In the genomic region with DNA sequence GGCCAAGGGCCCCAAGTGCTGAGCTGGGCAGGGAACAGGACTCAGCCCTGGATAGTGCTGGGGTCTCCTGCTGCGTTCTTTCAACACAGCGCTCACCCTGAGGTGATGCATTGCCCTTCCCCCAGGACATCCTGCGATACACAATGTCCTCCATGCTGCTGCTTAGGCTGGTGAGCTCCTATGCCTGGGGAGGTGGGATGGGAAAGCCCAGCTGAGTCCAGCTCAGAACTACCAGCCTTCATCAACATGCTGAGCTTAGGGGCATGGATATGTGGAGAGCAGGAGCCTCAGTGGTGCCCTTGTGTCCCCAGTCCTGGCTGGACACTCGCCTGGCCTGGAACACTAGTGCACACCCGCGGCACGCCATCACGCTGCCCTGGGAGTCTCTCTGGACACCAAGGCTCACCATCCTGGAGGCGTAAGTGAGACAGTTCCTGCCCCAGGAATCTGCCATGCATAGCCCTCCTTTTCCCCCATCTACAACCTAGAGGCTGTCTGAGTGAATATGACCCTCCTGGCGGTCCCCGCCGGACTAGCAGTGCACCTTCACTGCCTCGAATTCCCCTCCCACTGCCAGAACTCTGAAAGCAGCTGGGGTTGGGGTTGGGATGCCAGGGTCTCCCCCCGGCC, we compare ENCODE assay signal across 10 cellular contexts. TPM values are rescaled to one million over a fixed set of nuclear protein-coding genes. Genes with fewer than 3 reads are reported as not detected.
DNase-seq lines count a peak whose midpoint lies in the region; ATAC-seq and TF ChIP-seq lines count a peak whose summit lies in the region.
"Had no signal": no experiment of that assay in that cellular context is flagged by ENCODE, and none has a peak within 500 bp of the region (broad histone marks: within the 10 kb centered on the region; RNA-seq: fewer than 3 reads in every experiment).

No MANE protein-coding gene starts in this region.

- DNase-seq in NCI-H1417 (lab: John Stamatoyannopoulos, UW) (peak in 2 of 3 experiments; percentile 51 to 67), NCI-H1417 treated with DMSO at 0.1 percent for 48 hours (lab: John Stamatoyannopoulos, UW) (no peak), GM23338 (ENCODE audit: low spot score) (peak; percentile 60), WERI-Rb-1 (peak; percentile 55), mesendoderm (peak; percentile 56), HEK293T (ENCODE audit: extremely low spot score) (no peak)
- DNase-seq in stimulated activated CD4-positive, alpha-beta T cell treated with anti-CD3 and anti-CD28 coated beads, Interleukin-4, amount 100 ng/mL, for 24 hours = no peak

- H2BK15ac ChIP-seq in mesendoderm (replicated peaks; ENCODE audit: low read depth) = no peak overlapping the region

- no peaks in the 10 kb centered on the region for H3K9me2 ChIP-seq in GM23338 (ENCODE audit: insufficient read depth)

- peak overlapping the region; percentile 13 for H3K9ac ChIP-seq in mesendoderm (ENCODE audit: low read length)

- H3K4me3 ChIP-seq in GM23338 = peak overlapping the region; percentile 52
- no peak overlapping the region for H3K4me3 ChIP-seq in WERI-Rb-1 (ENCODE audit: low read depth, low read length)
- H3K4me3 ChIP-seq in mesendoderm (ENCODE audit: low read length) = no peak overlapping the region

- H3K4me1 ChIP-seq in GM23338 (ENCODE audit: insufficient read depth) (peaks cover 41% of the 10 kb centered on the region), mesendoderm (ENCODE audit: control insufficient read depth, low read depth, low read length) (peaks cover 10% of the 10 kb centered on the region)

- CTCF ChIA-PET in HEK293T (lab: Yijun Ruan, JAX) = interaction anchor here (0.9 to 1.1 kb wide), 2 partner anchors 66 to 204 kb away, joined by 3 read pairs; no protein-coding TSS in a partner anchor

- no peaks in the 10 kb centered on the region; the same call in 2 of the 3 replicates for H3K9me3 Mint-ChIP-seq in GM23338
- H3K9me3 Mint-ChIP-seq: dendritic cell treated with granulocyte-macrophage colony-stimulating factor and Interleukin-4, amounts not matched to agents 40 ng/mL and 50 ng/mL, for 4 days had no signal

- 0 out of 4 replicates have a peak, but pooled peaks of 1 of the 2 experiments have one; percentile 0 for TF ChIP-seq CTCF in GM23338 (conservative IDR thresholded peaks at IDR 0.05; ENCODE audit: low read depth in 2 of 2)
- TF ChIP-seq CTCF in WERI-Rb-1 (IDR thresholded peaks at IDR 0.05; ENCODE audit: low read depth, low read length) = 0 out of 2 replicates have a peak, but pooled peaks have one; percentile 40

- H3K4ac ChIP-seq in mesendoderm (ENCODE audit: low read depth, low read length) = no peak overlapping the region

- POLR2A ChIA-PET in HEK293T (lab: Yijun Ruan, JAX) = interaction anchor here (0.7 to 1.9 kb wide), 4 partner anchors 7 to 26 kb away, joined by 3 to 11 read pairs (median 4); a partner anchor contains a TSS

- ATAC-seq in GM23338 (peak; percentile 16), GM19035 (IDR thresholded peaks at IDR 0.05; ENCODE audit: unreplicated experiment) (no peak)

- peak overlapping the region; percentile 55 for H3K4me3 Mint-ChIP-seq in GM23338
- H3K4me3 Mint-ChIP-seq: dendritic cell treated with granulocyte-macrophage colony-stimulating factor and Interleukin-4, amounts not matched to agents 40 ng/mL and 50 ng/mL, for 4 days had no signal

- no peak overlapping the region for H3K27ac Mint-ChIP-seq in GM23338
- H3K27ac Mint-ChIP-seq: dendritic cell treated with granulocyte-macrophage colony-stimulating factor and Interleukin-4, amounts not matched to agents 40 ng/mL and 50 ng/mL, for 4 days had no signal

- H3K18ac ChIP-seq in mesendoderm (ENCODE audit: low read length) = no peak overlapping the region

- peaks cover 52% of the 10 kb centered on the region for H3K27me3 ChIP-seq in GM23338 (ENCODE audit: insufficient read depth)
- peaks cover 25% of the 10 kb centered on the region for H3K27me3 ChIP-seq in WERI-Rb-1 (ENCODE audit: insufficient read depth, low read depth, severe bottlenecking)
- peaks cover 34% of the 10 kb centered on the region for H3K27me3 ChIP-seq in mesendoderm (ENCODE audit: insufficient read depth, low read length, poor library complexity)

- H4K5ac ChIP-seq in mesendoderm (ENCODE audit: low read length) = no peak overlapping the region

- no peak overlapping the region for H3K23ac ChIP-seq in mesendoderm (ENCODE audit: low read length)

- H2AFZ ChIP-seq in GM23338 = no peak overlapping the region

- H3K27me3 Mint-ChIP-seq in GM23338 (ENCODE audit: insufficient read depth, low read depth, poor library complexity) = peaks cover 72% of the 10 kb centered on the region

- no peaks in the 10 kb centered on the region for H3K79me1 ChIP-seq in mesendoderm (ENCODE audit: low read length)

- H2AK5ac ChIP-seq in mesendoderm (ENCODE audit: low read length) = no peak overlapping the region

- H3K36me3 ChIP-seq in GM23338 (ENCODE audit: insufficient read depth) (no peaks in the 10 kb centered on the region), WERI-Rb-1 (peaks cover 28% of the 10 kb centered on the region), mesendoderm (ENCODE audit: control insufficient read depth, insufficient read depth, low read length) (no peaks in the 10 kb centered on the region)

- no peak overlapping the region for H4K8ac ChIP-seq in mesendoderm (ENCODE audit: low read depth, low read length)

- no CpG with 5 or more reads among the region's 14 CpGs for WGBS in mesendoderm (ENCODE audit: extremely low coverage, insufficient coverage, low lambda C conversion rate)

- peaks cover 34% of the 10 kb centered on the region for H3F3A ChIP-seq in GM23338 (replicated peaks; ENCODE audit: low read depth)

- no peaks in the 10 kb centered on the region for H3K9me3 ChIP-seq in WERI-Rb-1 (ENCODE audit: severe bottlenecking)

- H3K79me2 ChIP-seq in GM23338 (replicated peaks; ENCODE audit: insufficient read depth) (no peaks in the 10 kb centered on the region), mesendoderm (ENCODE audit: control insufficient read depth, insufficient read depth, low read length) (no peaks in the 10 kb centered on the region)

- H4K20me1 ChIP-seq in GM23338 (replicated peaks; ENCODE audit: insufficient read depth) = 0 out of 2 replicates have a peak, but pooled peaks cover 7% of the 10 kb centered on the region

- no peak overlapping the region for H2BK120ac ChIP-seq in mesendoderm (ENCODE audit: low read depth, low read length)

- H3K56ac ChIP-seq in mesendoderm (ENCODE audit: low read length) = peak overlapping the region; percentile 65

- H3K27ac ChIP-seq in GM23338 (ENCODE audit: low read depth) (no peak overlapping the region), WERI-Rb-1 (peak overlapping the region; percentile 23; the same call in 1 of the 2 replicates), mesendoderm (ENCODE audit: low read depth, low read length) (no peak overlapping the region)

- peaks cover 51% of the 10 kb centered on the region for H3K4me1 Mint-ChIP-seq in GM23338

- H3K36me3 Mint-ChIP-seq in GM23338 (ENCODE audit: low read depth) = peaks cover 18% of the 10 kb centered on the region

- H2BK5ac ChIP-seq in mesendoderm (ENCODE audit: low read length) = no peak overlapping the region

- peak overlapping the region; percentile 88 for H3K4me2 ChIP-seq in GM23338
- H3K4me2 ChIP-seq in mesendoderm (ENCODE audit: low read length) = no peak overlapping the region

TF ChIP-seq in HEK293T, 16 proteins besides CTCF, POLR2A, EP300 and RAD21:
- TF ChIP-seq BHLHE40 (IDR thresholded peaks at IDR 0.05; ENCODE audit: borderline replicate concordance) = no peak
- TF ChIP-seq FOXM1 (IDR thresholded peaks at IDR 0.05; ENCODE audit: borderline replicate concordance) = no peak
- TF ChIP-seq L3MBTL2 (conservative IDR thresholded peaks at IDR 0.05) = no peak
- no peak for TF ChIP-seq TARDBP (IDR thresholded peaks at IDR 0.05)
- no peak for TF ChIP-seq CTBP1 (IDR thresholded peaks at IDR 0.05; ENCODE audit: borderline replicate concordance)
- no peak for TF ChIP-seq FOXK2 (IDR thresholded peaks at IDR 0.05)
- TF ChIP-seq LEF1 (IDR thresholded peaks at IDR 0.05; ENCODE audit: borderline replicate concordance) = no peak
- TF ChIP-seq NFRKB (IDR thresholded peaks at IDR 0.05) = no peak
- TF ChIP-seq ELF4 (IDR thresholded peaks at IDR 0.05) = no peak
- TF ChIP-seq, protein P1, sequence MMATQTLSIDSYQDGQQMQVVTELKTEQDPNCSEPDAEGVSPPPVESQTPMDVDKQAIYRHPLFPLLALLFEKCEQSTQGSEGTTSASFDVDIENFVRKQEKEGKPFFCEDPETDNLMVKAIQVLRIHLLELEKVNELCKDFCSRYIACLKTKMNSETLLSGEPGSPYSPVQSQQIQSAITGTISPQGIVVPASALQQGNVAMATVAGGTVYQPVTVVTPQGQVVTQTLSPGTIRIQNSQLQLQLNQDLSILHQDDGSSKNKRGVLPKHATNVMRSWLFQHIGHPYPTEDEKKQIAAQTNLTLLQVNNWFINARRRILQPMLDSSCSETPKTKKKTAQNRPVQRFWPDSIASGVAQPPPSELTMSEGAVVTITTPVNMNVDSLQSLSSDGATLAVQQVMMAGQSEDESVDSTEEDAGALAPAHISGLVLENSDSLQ (IDR thresholded peaks at IDR 0.05) = no peak
- TF ChIP-seq ZNF384 (IDR thresholded peaks at IDR 0.05) = no peak
- no peak for TF ChIP-seq HDGF (IDR thresholded peaks at IDR 0.05; ENCODE audit: borderline replicate concordance)
TF ChIP-seq in HEK293T: peak in this region for 0.

RNA-seq across cellular contexts. Expression of a gene that starts 0.7 kb away (rescaled TPM):
- not detected in 2 replicates for total RNA-seq in GM23338 (2014; rRNA removed; shearing (Covaris generic))
- 0.47 and 0.82 TPM in 2 replicates for polyA plus RNA-seq in GM23338 (2016; fragmentation: Nextera tagmentation; extraction: Ambion mirVana)
- 0.03 TPM for polyA plus RNA-seq in mesendoderm (2013, experiment 1 of 2)
- polyA plus RNA-seq in mesendoderm (2013, experiment 2 of 2) = 0.01 TPM
- total RNA-seq: RPMI7951 had no signal

RNA-seq across cellular contexts. Expression of a gene that starts 5.1 kb away (rescaled TPM):
- total RNA-seq in GM23338 (2014; rRNA removed; shearing (Covaris generic)) = 0.70 and 2.2 TPM in 2 replicates
- polyA plus RNA-seq in GM23338 (2016; fragmentation: Nextera tagmentation; extraction: Ambion mirVana) = 0.50 and 0.80 TPM in 2 replicates
- polyA plus RNA-seq in mesendoderm (2013, experiment 1 of 2) = 0.24 TPM
- 0.15 TPM for polyA plus RNA-seq in mesendoderm (2013, experiment 2 of 2)
- total RNA-seq: RPMI7951 had no signal

RNA-seq across cellular contexts. Expression of a gene that starts 7.4 kb away (rescaled TPM):
- 60.3 and 62.8 TPM in 2 replicates for total RNA-seq in GM23338 (2014; rRNA removed; shearing (Covaris generic))
- polyA plus RNA-seq in GM23338 (2016; fragmentation: Nextera tagmentation; extraction: Ambion mirVana) = 30.7 and 34.2 TPM in 2 replicates
- polyA plus RNA-seq in mesendoderm (2013, experiment 1 of 2) = 61.7 TPM
- polyA plus RNA-seq in mesendoderm (2013, experiment 2 of 2) = 60.7 TPM

RNA-seq across cellular contexts. Expression of a gene that starts 23.9 kb away (rescaled TPM):
- 65.9 and 75.4 TPM in 2 replicates for total RNA-seq in GM23338 (2014; rRNA removed; shearing (Covaris generic))
- polyA plus RNA-seq in GM23338 (2016; fragmentation: Nextera tagmentation; extraction: Ambion mirVana) = 77.4 and 77.5 TPM in 2 replicates
- polyA plus RNA-seq in mesendoderm (2013, experiment 1 of 2) = 58.1 TPM
- 61.9 TPM for polyA plus RNA-seq in mesendoderm (2013, experiment 2 of 2)

RNA-seq across cellular contexts. Expression of a gene that starts 52.6 kb away (rescaled TPM):
- 0.62 and 1.3 TPM in 2 replicates for total RNA-seq in GM23338 (2014; rRNA removed; shearing (Covaris generic))
- polyA plus RNA-seq in GM23338 (2016; fragmentation: Nextera tagmentation; extraction: Ambion mirVana) = 0.47 and 0.59 TPM in 2 replicates
- 0.14 TPM for polyA plus RNA-seq in mesendoderm (2013, experiment 1 of 2)
- 0.11 TPM for polyA plus RNA-seq in mesendoderm (2013, experiment 2 of 2)
- total RNA-seq: RPMI7951 had no signal

Comparison
In these comparisons a context has a peak if more than half of its experiments do, and no peak if none do; other contexts are left out.
1. DNase-seq: peak in NCI-H1417 (2 of 3), GM23338 (single experiment), WERI-Rb-1 (single experiment) and mesendoderm (single experiment); none in NCI-H1417 treated with DMSO at 0.1 percent for 48 hours (single experiment), HEK293T (single experiment) and stimulated activated CD4-positive, alpha-beta T cell treated with anti-CD3 and anti-CD28 coated beads, Interleukin-4, amount 100 ng/mL, for 24 hours (single experiment).